1 cellular context compared by ENCODE assay signal in genomic region chr7:122770943-122771342, GRCh38.
TF ChIP-seq lines count a peak whose summit lies in the region.

No MANE protein-coding gene starts in this region.

TF ChIP-seq in HEK293, 187 proteins besides CTCF, POLR2A, EP300 and RAD21 (continued from another document and continues in another):
- TF ChIP-seq PRDM6 (tag by site-specific recombination; IDR thresholded peaks at IDR 0.05), result peak; percentile 96
- TF ChIP-seq KLF1 (tag by site-specific recombination; IDR thresholded peaks at IDR 0.05), result 0 out of 2 replicates have a peak, but pooled peaks have one; percentile 9
- no peak for TF ChIP-seq MEIS1 (CRISPR knock-in tag; IDR thresholded peaks at IDR 0.05; ENCODE audit: borderline replicate concordance)
- TF ChIP-seq ZNF148 (tag by site-specific recombination; IDR thresholded peaks at IDR 0.05; ENCODE audit: borderline replicate concordance), result no peak
- TF ChIP-seq ZNF112 (tag by site-specific recombination; IDR thresholded peaks at IDR 0.05), result no peak
- no peak for TF ChIP-seq EGR2 (tag by site-specific recombination; IDR thresholded peaks at IDR 0.05; ENCODE audit: low read depth)
- no peak for TF ChIP-seq SCRT1 (tag by site-specific recombination; IDR thresholded peaks at IDR 0.05; ENCODE audit: borderline replicate concordance)
- TF ChIP-seq REST (tag by site-specific recombination; IDR thresholded peaks at IDR 0.05), result no peak
- TF ChIP-seq ZBTB17 (tag by site-specific recombination; IDR thresholded peaks at IDR 0.05), result peak; percentile 62; the same call in 1 of the 2 replicates
- no peak for TF ChIP-seq ZBTB20 (tag by site-specific recombination; IDR thresholded peaks at IDR 0.05)
- TF ChIP-seq ZNF623 (tag by site-specific recombination; IDR thresholded peaks at IDR 0.05), result no peak
- TF ChIP-seq ZNF449 (tag by site-specific recombination; IDR thresholded peaks at IDR 0.05), result no peak
- TF ChIP-seq ZNF404 (tag by site-specific recombination; IDR thresholded peaks at IDR 0.05), result no peak
- no peak for TF ChIP-seq ZFP3 (tag by site-specific recombination; IDR thresholded peaks at IDR 0.05; ENCODE audit: low read depth)
- no peak for TF ChIP-seq ZNF394 (tag by site-specific recombination; IDR thresholded peaks at IDR 0.05; ENCODE audit: borderline replicate concordance)
- 0 out of 2 replicates have a peak, but pooled peaks have one; percentile 47 for TF ChIP-seq ZXDB (tag by site-specific recombination; IDR thresholded peaks at IDR 0.05)
- TF ChIP-seq WT1 (tag by site-specific recombination; IDR thresholded peaks at IDR 0.05), result peak; percentile 79
- TF ChIP-seq AEBP2 (tag by site-specific recombination; IDR thresholded peaks at IDR 0.05; ENCODE audit: borderline replicate concordance), result no peak
- no peak for TF ChIP-seq ZNF48 (tag by site-specific recombination; IDR thresholded peaks at IDR 0.05)
- TF ChIP-seq ZNF133 (tag by site-specific recombination; IDR thresholded peaks at IDR 0.05), result no peak
- TF ChIP-seq ZNF398 (tag by site-specific recombination; IDR thresholded peaks at IDR 0.05), result no peak
- no peak for TF ChIP-seq ZNF350 (tag by site-specific recombination; IDR thresholded peaks at IDR 0.05)
- no peak for TF ChIP-seq ZNF664 (tag by site-specific recombination; IDR thresholded peaks at IDR 0.05)
- no peak for TF ChIP-seq HIC1 (tag by site-specific recombination; IDR thresholded peaks at IDR 0.05)
- TF ChIP-seq MYNN (tag by site-specific recombination; IDR thresholded peaks at IDR 0.05; ENCODE audit: borderline replicate concordance), result no peak
- TF ChIP-seq ZNF155 (tag by site-specific recombination; IDR thresholded peaks at IDR 0.05), result no peak
- no peak for TF ChIP-seq ZNF518A (tag by site-specific recombination; conservative IDR thresholded peaks at IDR 0.05; ENCODE audit: low read depth)
- no peak for TF ChIP-seq BCL11B (tag by site-specific recombination; IDR thresholded peaks at IDR 0.05; ENCODE audit: low read depth)
- TF ChIP-seq ZNF624 (tag by site-specific recombination; IDR thresholded peaks at IDR 0.05), result no peak
- no peak for TF ChIP-seq PRDM10 (tag by site-specific recombination; IDR thresholded peaks at IDR 0.05)
- no peak for TF ChIP-seq ZSCAN30 (tag by site-specific recombination; IDR thresholded peaks at IDR 0.05)
